In genomic region chr3:11498646-11499045, GRCh38 we compare ENCODE assay signal across 8 cellular contexts.
A peak's percentile ranks its signal among the peaks of the same experiment; 100 is the strongest.
DNase-seq lines count a peak whose midpoint lies in the region; TF ChIP-seq lines count a peak whose summit lies in the region.

No MANE protein-coding gene starts in this region.

- H3K36me3 ChIP-seq in MM.1S (replicated peaks; ENCODE audit: insufficient read depth, low read length): no peaks in the 10 kb centered on the region

- H3K27me3 Mint-ChIP-seq in Calu3 (ENCODE audit: unreplicated experiment) (no peaks in the 10 kb centered on the region), nephron progenitor cell (ENCODE audit: low read depth, poor library complexity) (no peaks in the 10 kb centered on the region)
- no peaks in the 10 kb centered on the region for H3K27me3 Mint-ChIP-seq in activated T-helper 2 cell treated with anti-CD3 and anti-CD28 coated beads, Interferon-gamma antibody, Interleukin-2, Interleukin-4, amounts not matched to agents 10 μg/mL and 5 μg/mL and 100 μg/mL, durations not matched to agents 14 hours and 24 hours and 36 hours (ENCODE audit: low read depth)

- CTCF ChIA-PET in Calu3 (lab: Charles Lee): no interaction called here

- H3K9me3 Mint-ChIP-seq in Calu3 (ENCODE audit: low read depth, unreplicated experiment) (no peaks in the 10 kb centered on the region), nephron progenitor cell (peaks cover 12% of the 10 kb centered on the region)
- H3K9me3 Mint-ChIP-seq in activated T-helper 2 cell treated with anti-CD3 and anti-CD28 coated beads, Interferon-gamma antibody, Interleukin-2, Interleukin-4, amounts not matched to agents 10 μg/mL and 5 μg/mL and 100 μg/mL, durations not matched to agents 14 hours and 24 hours and 36 hours: peaks cover 7% of the 10 kb centered on the region

- TF ChIP-seq CTCF in Calu3 (IDR thresholded peaks at IDR 0.05; ENCODE audit: unreplicated experiment) (no peak), nephron progenitor cell (IDR thresholded peaks at IDR 0.05) (no peak), MM.1S (IDR thresholded peaks at IDR 0.05; ENCODE audit: low read length) (no peak)

- H3K4me3 Mint-ChIP-seq in Calu3 (ENCODE audit: low read depth, unreplicated experiment) (peak overlapping the region; percentile 11), nephron progenitor cell (peak overlapping the region; percentile 9)
- no peak overlapping the region for H3K4me3 Mint-ChIP-seq in activated T-helper 2 cell treated with anti-CD3 and anti-CD28 coated beads, Interferon-gamma antibody, Interleukin-2, Interleukin-4, amounts not matched to agents 10 μg/mL and 5 μg/mL and 100 μg/mL, durations not matched to agents 14 hours and 24 hours and 36 hours (ENCODE audit: low read depth)

- no peak overlapping the region for H2AFZ ChIP-seq in MM.1S (ENCODE audit: low read length)

- H3K27ac Mint-ChIP-seq in Calu3 (ENCODE audit: unreplicated experiment) (peak overlapping the region; percentile 73), nephron progenitor cell (no peak overlapping the region)
- H3K27ac Mint-ChIP-seq in activated T-helper 2 cell treated with anti-CD3 and anti-CD28 coated beads, Interferon-gamma antibody, Interleukin-2, Interleukin-4, amounts not matched to agents 10 μg/mL and 5 μg/mL and 100 μg/mL, durations not matched to agents 14 hours and 24 hours and 36 hours: no peak overlapping the region

- H3K36me3 Mint-ChIP-seq in Calu3 (ENCODE audit: insufficient read depth, unreplicated experiment): no peaks in the 10 kb centered on the region
- peaks cover 6% of the 10 kb centered on the region for H3K36me3 Mint-ChIP-seq in nephron progenitor cell (ENCODE audit: low read depth)
- no peaks in the 10 kb centered on the region for H3K36me3 Mint-ChIP-seq in activated T-helper 2 cell treated with anti-CD3 and anti-CD28 coated beads, Interferon-gamma antibody, Interleukin-2, Interleukin-4, amounts not matched to agents 10 μg/mL and 5 μg/mL and 100 μg/mL, durations not matched to agents 14 hours and 24 hours and 36 hours (ENCODE audit: low read depth)

- H3K9ac ChIP-seq in MM.1S (ENCODE audit: low read length): no peak overlapping the region

- H3K4me1 ChIP-seq in MM.1S (ENCODE audit: low read length): no peaks in the 10 kb centered on the region

- no peaks in the 10 kb centered on the region for H3K27me3 ChIP-seq in MM.1S (replicated peaks; ENCODE audit: insufficient read depth, low read length)

- H3K9me2 ChIP-seq in MM.1S (replicated peaks; ENCODE audit: insufficient read depth, low read length): no peaks in the 10 kb centered on the region

- peaks cover 12% of the 10 kb centered on the region for H3K4me1 Mint-ChIP-seq in Calu3 (ENCODE audit: low read depth, unreplicated experiment)
- H3K4me1 Mint-ChIP-seq in nephron progenitor cell: peaks cover 37% of the 10 kb centered on the region
- no peaks in the 10 kb centered on the region for H3K4me1 Mint-ChIP-seq in activated T-helper 2 cell treated with anti-CD3 and anti-CD28 coated beads, Interferon-gamma antibody, Interleukin-2, Interleukin-4, amounts not matched to agents 10 μg/mL and 5 μg/mL and 100 μg/mL, durations not matched to agents 14 hours and 24 hours and 36 hours (ENCODE audit: low read depth)

- H4K20me1 ChIP-seq in MM.1S (ENCODE audit: insufficient read depth, low read length): no peaks in the 10 kb centered on the region

- H3K79me2 ChIP-seq in MM.1S (ENCODE audit: low read length): no peaks in the 10 kb centered on the region

- no peak overlapping the region for H3K4me3 ChIP-seq in MM.1S (ENCODE audit: low read length)

- DNase-seq in Calu3 (peak; percentile 75), NCI-H748 treated with DMSO at 0.1 percent for 48 hours (lab: John Stamatoyannopoulos, UW) (peak; percentile 10), epithelial cell of prostate (ENCODE audit: low read depth, low spot score) (no peak), nephron progenitor cell (no peak), AG08395 (ENCODE audit: low spot score) (no peak), MM.1S (no peak), RKO (ENCODE audit: low spot score) (no peak)
- DNase-seq in activated T-helper 2 cell treated with anti-CD3 and anti-CD28 coated beads, Interferon-gamma antibody, Interleukin-2, Interleukin-4, amounts not matched to agents 10 μg/mL and 5 μg/mL and 100 μg/mL, durations not matched to agents 14 hours and 24 hours and 36 hours (ENCODE audit: low spot score): no peak

- no peaks in the 10 kb centered on the region for H3K9me3 ChIP-seq in MM.1S (replicated peaks; ENCODE audit: insufficient read depth, low read length)

- BruUV-seq in Calu3 (replicated peaks; lab: Mats Ljungman, UMichigan): no TSS peak

- H3F3A ChIP-seq in MM.1S (ENCODE audit: insufficient read depth, low read length): no peaks in the 10 kb centered on the region

- H3K27ac ChIP-seq in epithelial cell of prostate: peak overlapping the region; percentile 79
- no peak overlapping the region for H3K27ac ChIP-seq in MM.1S (ENCODE audit: low read length)

- intact Hi-C loops in Calu3 (cut with micrococcal nuclease; ENCODE audit: unreplicated experiment): no loop called here
- intact Hi-C loops in activated T-helper 2 cell treated with anti-CD3 and anti-CD28 coated beads, Interferon-gamma antibody, Interleukin-2, Interleukin-4, amounts not matched to agents 10 μg/mL and 5 μg/mL and 100 μg/mL, durations not matched to agents 14 hours and 24 hours and 36 hours (cut with micrococcal nuclease): no loop called here

- no peak overlapping the region for H3K4me2 ChIP-seq in MM.1S (ENCODE audit: low read depth, low read length)

Comparison
In these comparisons a context has a peak if more than half of its experiments do, and no peak if none do; other contexts are left out.
1. DNase-seq: peak in Calu3 (single experiment) and NCI-H748 treated with DMSO at 0.1 percent for 48 hours (single experiment); none in epithelial cell of prostate (single experiment), nephron progenitor cell (single experiment), AG08395 (single experiment), MM.1S (single experiment), RKO (single experiment) and activated T-helper 2 cell treated with anti-CD3 and anti-CD28 coated beads, Interferon-gamma antibody, Interleukin-2, Interleukin-4, amounts not matched to agents 10 μg/mL and 5 μg/mL and 100 μg/mL, durations not matched to agents 14 hours and 24 hours and 36 hours (single experiment).